24 cellular contexts compared by ENCODE assay signal in genomic region chrX:153537526-153538295, GRCh38. TPM values are rescaled to one million over a fixed set of nuclear protein-coding genes. Genes with fewer than 3 reads are reported as not detected.
DNase-seq lines count a peak whose midpoint lies in the region; ATAC-seq and TF ChIP-seq lines count a peak whose summit lies in the region.
"Had no signal": no experiment of that assay in that cellular context is flagged by ENCODE, and none has a peak within 500 bp of the region (broad histone marks: within the 10 kb centered on the region; RNA-seq: fewer than 3 reads in every experiment).

No MANE protein-coding gene starts in this region.

- no peaks in the 10 kb centered on the region for H3K9me3 ChIP-seq in BE2C
- no peaks in the 10 kb centered on the region for H3K9me3 ChIP-seq in CD8-positive, alpha-beta memory T cell (ENCODE audit: low read length)
- H3K9me3 ChIP-seq: BLaER1 treated with 17β-estradiol and CSF1 and Interleukin-3, amounts not matched to agents 10 nM and 100 nM; esophagus squamous epithelium; right lobe of liver had no signal

- H3K36me3 ChIP-seq in BE2C: no peaks in the 10 kb centered on the region
- H3K36me3 ChIP-seq in CD8-positive, alpha-beta memory T cell (ENCODE audit: insufficient read depth, low read length): no peaks in the 10 kb centered on the region
- H3K36me3 ChIP-seq: BLaER1 treated with 17β-estradiol and CSF1 and Interleukin-3, amounts not matched to agents 10 nM and 100 nM; esophagus squamous epithelium; right lobe of liver had no signal

- peak; percentile 70 for DNase-seq in BE2C
- DNase-seq in NCI-H1694 (lab: John Stamatoyannopoulos, UW): peak; percentile 46
- peak; percentile 75 for DNase-seq in NCI-H446 treated with DMSO at 0.1 percent for 48 hours (lab: John Stamatoyannopoulos, UW)
- DNase-seq in cerebellar cortex (ENCODE audit: low spot score): peak; percentile 42
- no peak for DNase-seq in natural killer cell treated with Interleukin-12 subunit alpha and Interleukin-12 subunit beta and Interleukin-15 and Interleukin-18, amount 100 ng/mL, for 72 hours (ENCODE audit: low spot score)
- no peak for DNase-seq in CD8-positive, alpha-beta memory T cell
- no peak for DNase-seq in AG20443 (ENCODE audit: low spot score)
- no peak for DNase-seq in NAMALWA (ENCODE audit: low spot score)
- DNase-seq: activated CD4-positive, alpha-beta T cell treated with anti-CD3 and anti-CD28 coated beads, Interleukin-2, amount 10 ng/mL, durations not matched to agents 24 days and 14 days; activated CD8-positive, alpha-beta memory T cell treated with anti-CD3 and anti-CD28 coated beads, Interleukin-2, amount 50 U/mL, for 48 hours; activated gamma-delta T cell; cerebellar nuclear complex; effector CD8-positive, alpha-beta T cell; esophagus squamous epithelium; GOT3; NK-92 treated with Interleukin-12 subunit alpha and Interleukin-12 subunit beta, amount 100 ng/mL, for 24 hours; occipital lobe had no signal

- no peak overlapping the region for H3K4me3 ChIP-seq in BE2C (ENCODE audit: low read depth, low read length)
- H3K4me3 ChIP-seq in CD8-positive, alpha-beta memory T cell (ENCODE audit: low read length): no peak overlapping the region
- H3K4me3 ChIP-seq: BLaER1 treated with 17β-estradiol and CSF1 and Interleukin-3, amounts not matched to agents 10 nM and 100 nM; esophagus squamous epithelium; K562; right lobe of liver had no signal

- peaks cover 0 to 6% of the 10 kb centered on the region in 2 donors for H3K27me3 Mint-ChIP-seq in natural killer cell treated with Interleukin-12 subunit alpha and Interleukin-12 subunit beta and Interleukin-15 and Interleukin-18, amount 100 ng/mL, for 72 hours
- peaks cover 0 to 8% of the 10 kb centered on the region in 2 donors for H3K27me3 Mint-ChIP-seq in CD8-positive, alpha-beta memory T cell
- H3K27me3 Mint-ChIP-seq: activated CD4-positive, alpha-beta T cell treated with anti-CD3 and anti-CD28 coated beads, Interleukin-2, amount 10 ng/mL, durations not matched to agents 24 days and 14 days; stimulated activated naive CD8-positive, alpha-beta T cell treated with anti-CD3 and anti-CD28 coated beads, Interleukin-15, Interleukin-2, amounts not matched to agents 100 ng/mL and 50 ng/mL, for 24 hours; type B pancreatic cell had no signal

- H3K4me3 Mint-ChIP-seq in natural killer cell treated with Interleukin-12 subunit alpha and Interleukin-12 subunit beta and Interleukin-15 and Interleukin-18, amount 100 ng/mL, for 72 hours: no peak overlapping the region
- no peak overlapping the region for H3K4me3 Mint-ChIP-seq in CD8-positive, alpha-beta memory T cell
- H3K4me3 Mint-ChIP-seq: activated CD4-positive, alpha-beta T cell treated with anti-CD3 and anti-CD28 coated beads, Interleukin-2, amount 10 ng/mL, durations not matched to agents 24 days and 14 days; stimulated activated naive CD8-positive, alpha-beta T cell treated with anti-CD3 and anti-CD28 coated beads, Interleukin-15, Interleukin-2, amounts not matched to agents 100 ng/mL and 50 ng/mL, for 24 hours; type B pancreatic cell had no signal

- no peaks in the 10 kb centered on the region for H3K4me1 Mint-ChIP-seq in natural killer cell treated with Interleukin-12 subunit alpha and Interleukin-12 subunit beta and Interleukin-15 and Interleukin-18, amount 100 ng/mL, for 72 hours (ENCODE audit: low read depth in 2 of 2)
- no peaks in the 10 kb centered on the region for H3K4me1 Mint-ChIP-seq in CD8-positive, alpha-beta memory T cell
- H3K4me1 Mint-ChIP-seq: activated CD4-positive, alpha-beta T cell treated with anti-CD3 and anti-CD28 coated beads, Interleukin-2, amount 10 ng/mL, durations not matched to agents 24 days and 14 days had no signal

- no peaks in the 10 kb centered on the region for H3K36me3 Mint-ChIP-seq in natural killer cell treated with Interleukin-12 subunit alpha and Interleukin-12 subunit beta and Interleukin-15 and Interleukin-18, amount 100 ng/mL, for 72 hours
- no peaks in the 10 kb centered on the region for H3K36me3 Mint-ChIP-seq in CD8-positive, alpha-beta memory T cell
- H3K36me3 Mint-ChIP-seq: type B pancreatic cell had no signal

- CTCF ChIA-PET in CD8-positive, alpha-beta memory T cell (lab: Charles Lee): interaction anchor here (0.8 to 5.4 kb wide), 7 partner anchors 9 to 131 kb away, joined by 3 to 59 read pairs (median 4); no protein-coding TSS in a partner anchor

- H3K27ac Mint-ChIP-seq in natural killer cell treated with Interleukin-12 subunit alpha and Interleukin-12 subunit beta and Interleukin-15 and Interleukin-18, amount 100 ng/mL, for 72 hours: no peak overlapping the region
- H3K27ac Mint-ChIP-seq in CD8-positive, alpha-beta memory T cell: peak overlapping the region in 1 of 8 donors; percentile 15
- H3K27ac Mint-ChIP-seq: activated CD4-positive, alpha-beta T cell treated with anti-CD3 and anti-CD28 coated beads, Interleukin-2, amount 10 ng/mL, durations not matched to agents 24 days and 14 days; stimulated activated naive CD8-positive, alpha-beta T cell treated with anti-CD3 and anti-CD28 coated beads, Interleukin-15, Interleukin-2, amounts not matched to agents 100 ng/mL and 50 ng/mL, for 24 hours; type B pancreatic cell had no signal

- H3K4me1 ChIP-seq in BE2C: peaks cover 28% of the 10 kb centered on the region
- no peaks in the 10 kb centered on the region for H3K4me1 ChIP-seq in CD8-positive, alpha-beta memory T cell (ENCODE audit: insufficient read depth, low read length)
- H3K4me1 ChIP-seq: BLaER1 treated with 17β-estradiol and CSF1 and Interleukin-3, amounts not matched to agents 10 nM and 100 nM; right lobe of liver had no signal

- ATAC-seq in natural killer cell treated with Interleukin-12 subunit alpha and Interleukin-12 subunit beta and Interleukin-15 and Interleukin-18, amount 100 ng/mL, for 72 hours: no peak
- ATAC-seq: K562 had no signal

- POLR2A ChIA-PET in CD8-positive, alpha-beta memory T cell (lab: Charles Lee): no interaction called here

- no peak for TF ChIP-seq CTCF in BE2C (IDR thresholded peaks at IDR 0.05; ENCODE audit: low read depth, low read length)

- H3K27me3 ChIP-seq in BE2C: no peaks in the 10 kb centered on the region
- no peaks in the 10 kb centered on the region for H3K27me3 ChIP-seq in CD8-positive, alpha-beta memory T cell (ENCODE audit: insufficient read depth, low read length, poor library complexity, severe bottlenecking)
- H3K27me3 ChIP-seq: right lobe of liver had no signal

- H3K27ac ChIP-seq in CD8-positive, alpha-beta memory T cell (ENCODE audit: low read depth, low read length): no peak overlapping the region
- H3K27ac ChIP-seq: BLaER1 treated with 17β-estradiol and CSF1 and Interleukin-3, amounts not matched to agents 10 nM and 100 nM; esophagus squamous epithelium; right lobe of liver had no signal

- no peaks in the 10 kb centered on the region for H3K9me3 Mint-ChIP-seq in natural killer cell treated with Interleukin-12 subunit alpha and Interleukin-12 subunit beta and Interleukin-15 and Interleukin-18, amount 100 ng/mL, for 72 hours
- H3K9me3 Mint-ChIP-seq in CD8-positive, alpha-beta memory T cell: no peaks in the 10 kb centered on the region
- H3K9me3 Mint-ChIP-seq: activated CD4-positive, alpha-beta T cell treated with anti-CD3 and anti-CD28 coated beads, Interleukin-2, amount 10 ng/mL, durations not matched to agents 24 days and 14 days; stimulated activated naive CD8-positive, alpha-beta T cell treated with anti-CD3 and anti-CD28 coated beads, Interleukin-15, Interleukin-2, amounts not matched to agents 100 ng/mL and 50 ng/mL, for 24 hours; type B pancreatic cell had no signal

RNA-seq across cellular contexts. Expression of gene ATP2B3, which starts 20.3 kb away (rescaled TPM):
- polyA plus RNA-seq in BE2C (2012; ENCODE audit: insufficient read depth, insufficient read length, low read depth): 13.1 TPM
- total RNA-seq in natural killer cell treated with Interleukin-12 subunit alpha and Interleukin-12 subunit beta and Interleukin-15 and Interleukin-18, amount 100 ng/mL, for 72 hours: not detected
- not detected for total RNA-seq in CD8-positive, alpha-beta memory T cell
- polyA plus RNA-seq in CD8-positive, alpha-beta memory T cell: not detected
- total RNA-seq: activated CD4-positive, alpha-beta T cell treated with anti-CD3 and anti-CD28 coated beads, Interleukin-2, amount 10 ng/mL, durations not matched to agents 24 days and 14 days; esophagus squamous epithelium; glomerular endothelial cell; K562; liver had no signal
- polyA plus RNA-seq: liver had no signal

RNA-seq across cellular contexts. Expression of gene BGN, which starts 42.9 kb away (rescaled TPM):
- polyA plus RNA-seq in BE2C (2012; ENCODE audit: insufficient read depth, insufficient read length, low read depth): 54.0 TPM
- not detected for total RNA-seq in natural killer cell treated with Interleukin-12 subunit alpha and Interleukin-12 subunit beta and Interleukin-15 and Interleukin-18, amount 100 ng/mL, for 72 hours
- not detected for total RNA-seq in CD8-positive, alpha-beta memory T cell
- not detected for polyA plus RNA-seq in CD8-positive, alpha-beta memory T cell
- total RNA-seq: activated CD4-positive, alpha-beta T cell treated with anti-CD3 and anti-CD28 coated beads, Interleukin-2, amount 10 ng/mL, durations not matched to agents 24 days and 14 days had no signal
- polyA plus RNA-seq: K562 had no signal

Comparison
In these comparisons a context has a peak if more than half of its experiments do, and no peak if none do; other contexts are left out.
1. DNase-seq: peak in BE2C (single experiment), NCI-H1694 (single experiment), NCI-H446 treated with DMSO at 0.1 percent for 48 hours (single experiment) and cerebellar cortex (single experiment); none in natural killer cell treated with Interleukin-12 subunit alpha and Interleukin-12 subunit beta and Interleukin-15 and Interleukin-18, amount 100 ng/mL, for 72 hours (single experiment), CD8-positive, alpha-beta memory T cell (0 of 5), AG20443 (single experiment) and NAMALWA (single experiment).